In genomic region chr22:23750374-23750743, GRCh38 we compare ENCODE assay signal across 8 cellular contexts. TPM values are rescaled to one million over a fixed set of nuclear protein-coding genes. Genes with fewer than 3 reads are reported as not detected.
DNase-seq lines count a peak whose midpoint lies in the region; ATAC-seq lines count a peak whose summit lies in the region.

No MANE protein-coding gene starts in this region.

- H3K4me1 ChIP-seq in HUES48 (ENCODE audit: control insufficient read depth, insufficient read depth, low read length) (peaks cover 4% of the 10 kb centered on the region; the same call in 1 of the 2 replicates), iPS-15b (ENCODE audit: control insufficient read depth, insufficient read depth, low read length) (no peaks in the 10 kb centered on the region)

- H3K9me3 ChIP-seq in HUES48 (ENCODE audit: control insufficient read depth, insufficient read depth, low read length) = no peaks in the 10 kb centered on the region
- no peaks in the 10 kb centered on the region for H3K9me3 ChIP-seq in iPS-15b (ENCODE audit: control insufficient read depth, insufficient read depth, low read length)

- H3K9ac ChIP-seq in HUES48 (ENCODE audit: low read depth, low read length) = no peak overlapping the region
- no peak overlapping the region for H3K9ac ChIP-seq in iPS-15b (ENCODE audit: low read depth, low read length)

- no peaks in the 10 kb centered on the region for H3K27me3 ChIP-seq in HUES48 (ENCODE audit: control insufficient read depth, insufficient read depth, low read length)
- H3K27me3 ChIP-seq in iPS-15b (ENCODE audit: control insufficient read depth, insufficient read depth, low read length) = no peaks in the 10 kb centered on the region

- no peaks in the 10 kb centered on the region for H3K36me3 ChIP-seq in HUES48 (ENCODE audit: control insufficient read depth, insufficient read depth, low read length)
- no peaks in the 10 kb centered on the region for H3K36me3 ChIP-seq in iPS-15b (ENCODE audit: control insufficient read depth, insufficient read depth, low read length)

- H3K27ac ChIP-seq in HUES48 (ENCODE audit: low read depth, low read length) = no peak overlapping the region

- DNase-seq in activated T-helper 2 cell treated with anti-CD3 and anti-CD28 coated beads, Interferon-gamma antibody, Interleukin-2, Interleukin-4, amounts not matched to agents 10 μg/mL and 5 μg/mL and 100 μg/mL, durations not matched to agents 14 hours and 24 hours and 36 hours (ENCODE audit: low spot score) = no peak
- DNase-seq in SK-N-DZ (ENCODE audit: low spot score) (no peak), NCI-H82 treated with DMSO at 0.1 percent for 48 hours (lab: John Stamatoyannopoulos, UW; ENCODE audit: unreplicated experiment) (no peak)

- peaks cover 15% of the 10 kb centered on the region for H3K4me1 Mint-ChIP-seq in activated T-helper 2 cell treated with anti-CD3 and anti-CD28 coated beads, Interferon-gamma antibody, Interleukin-2, Interleukin-4, amounts not matched to agents 10 μg/mL and 5 μg/mL and 100 μg/mL, durations not matched to agents 14 hours and 24 hours and 36 hours (ENCODE audit: low read depth)
- H3K4me1 Mint-ChIP-seq in stimulated activated memory B cell treated with anti-CD40 and anti-IgM and Interleukin-4, amounts not matched to agents 10 μg/mL and 1 μg/mL and 100 μg/mL, for 72 hours = peaks cover 62% of the 10 kb centered on the region

- H3K4me3 Mint-ChIP-seq in activated T-helper 2 cell treated with anti-CD3 and anti-CD28 coated beads, Interferon-gamma antibody, Interleukin-2, Interleukin-4, amounts not matched to agents 10 μg/mL and 5 μg/mL and 100 μg/mL, durations not matched to agents 14 hours and 24 hours and 36 hours (ENCODE audit: low read depth) = peak overlapping the region; percentile 82
- peak overlapping the region; percentile 84 for H3K4me3 Mint-ChIP-seq in stimulated activated memory B cell treated with anti-CD40 and anti-IgM and Interleukin-4, amounts not matched to agents 10 μg/mL and 1 μg/mL and 100 μg/mL, for 72 hours

- ATAC-seq in stimulated activated memory B cell treated with anti-CD40 and anti-IgM and Interleukin-4, amounts not matched to agents 10 μg/mL and 1 μg/mL and 100 μg/mL, for 72 hours = no peak
- ATAC-seq in GM21423 (IDR thresholded peaks at IDR 0.05; ENCODE audit: unreplicated experiment) (no peak), GM21515 (IDR thresholded peaks at IDR 0.05; ENCODE audit: unreplicated experiment) (no peak)

- no peak overlapping the region for H3K27ac Mint-ChIP-seq in activated T-helper 2 cell treated with anti-CD3 and anti-CD28 coated beads, Interferon-gamma antibody, Interleukin-2, Interleukin-4, amounts not matched to agents 10 μg/mL and 5 μg/mL and 100 μg/mL, durations not matched to agents 14 hours and 24 hours and 36 hours
- peak overlapping the region; percentile 95 for H3K27ac Mint-ChIP-seq in stimulated activated memory B cell treated with anti-CD40 and anti-IgM and Interleukin-4, amounts not matched to agents 10 μg/mL and 1 μg/mL and 100 μg/mL, for 72 hours

- intact Hi-C loops in activated T-helper 2 cell treated with anti-CD3 and anti-CD28 coated beads, Interferon-gamma antibody, Interleukin-2, Interleukin-4, amounts not matched to agents 10 μg/mL and 5 μg/mL and 100 μg/mL, durations not matched to agents 14 hours and 24 hours and 36 hours (cut with micrococcal nuclease) = loop anchor here (5.0 kb wide), 1 partner anchor 43 kb away; no protein-coding TSS in a partner anchor

- H3K9me3 Mint-ChIP-seq in activated T-helper 2 cell treated with anti-CD3 and anti-CD28 coated beads, Interferon-gamma antibody, Interleukin-2, Interleukin-4, amounts not matched to agents 10 μg/mL and 5 μg/mL and 100 μg/mL, durations not matched to agents 14 hours and 24 hours and 36 hours = no peaks in the 10 kb centered on the region
- H3K9me3 Mint-ChIP-seq in stimulated activated memory B cell treated with anti-CD40 and anti-IgM and Interleukin-4, amounts not matched to agents 10 μg/mL and 1 μg/mL and 100 μg/mL, for 72 hours = no peaks in the 10 kb centered on the region

- H3K36me3 Mint-ChIP-seq in activated T-helper 2 cell treated with anti-CD3 and anti-CD28 coated beads, Interferon-gamma antibody, Interleukin-2, Interleukin-4, amounts not matched to agents 10 μg/mL and 5 μg/mL and 100 μg/mL, durations not matched to agents 14 hours and 24 hours and 36 hours (ENCODE audit: low read depth) = peaks cover 4% of the 10 kb centered on the region
- H3K36me3 Mint-ChIP-seq in stimulated activated memory B cell treated with anti-CD40 and anti-IgM and Interleukin-4, amounts not matched to agents 10 μg/mL and 1 μg/mL and 100 μg/mL, for 72 hours = no peaks in the 10 kb centered on the region

- H3K27me3 Mint-ChIP-seq in activated T-helper 2 cell treated with anti-CD3 and anti-CD28 coated beads, Interferon-gamma antibody, Interleukin-2, Interleukin-4, amounts not matched to agents 10 μg/mL and 5 μg/mL and 100 μg/mL, durations not matched to agents 14 hours and 24 hours and 36 hours (ENCODE audit: low read depth) = no peaks in the 10 kb centered on the region
- H3K27me3 Mint-ChIP-seq in stimulated activated memory B cell treated with anti-CD40 and anti-IgM and Interleukin-4, amounts not matched to agents 10 μg/mL and 1 μg/mL and 100 μg/mL, for 72 hours = no peaks in the 10 kb centered on the region

- H3K4me3 ChIP-seq in HUES48 (ENCODE audit: low read depth, low read length) (peak overlapping the region; percentile 79), iPS-15b (ENCODE audit: low read depth, low read length) (peak overlapping the region; percentile 78)

RNA-seq across cellular contexts. Expression of gene ZNF70, which starts 0.6 kb away (rescaled TPM):
- 2.7 and 2.9 TPM in 2 replicates for total RNA-seq in activated T-helper 2 cell treated with anti-CD3 and anti-CD28 coated beads, Interferon-gamma antibody, Interleukin-2, Interleukin-4, amounts not matched to agents 10 μg/mL and 5 μg/mL and 100 μg/mL, durations not matched to agents 14 hours and 24 hours and 36 hours
- polyA plus RNA-seq in SK-N-DZ (2014; cell fraction: cytosol; rRNA removed) = 4.2 and 5.7 TPM in 2 replicates
- polyA plus RNA-seq in SK-N-DZ (2014; cell fraction: nucleus; rRNA removed) = 3.6 and 4.7 TPM in 2 replicates

RNA-seq across cellular contexts. Expression of gene VPREB3, which starts 3.9 kb away (rescaled TPM):
- 0.55 TPM in 1 of 2 replicates, not detected in the other for total RNA-seq in activated T-helper 2 cell treated with anti-CD3 and anti-CD28 coated beads, Interferon-gamma antibody, Interleukin-2, Interleukin-4, amounts not matched to agents 10 μg/mL and 5 μg/mL and 100 μg/mL, durations not matched to agents 14 hours and 24 hours and 36 hours
- polyA plus RNA-seq in SK-N-DZ (2014; cell fraction: cytosol; rRNA removed) = not detected in 2 replicates
- polyA plus RNA-seq in SK-N-DZ (2014; cell fraction: nucleus; rRNA removed) = not detected in 2 replicates

RNA-seq across cellular contexts. Expression of gene C22orf15, which starts 12.4 kb away (rescaled TPM):
- total RNA-seq in activated T-helper 2 cell treated with anti-CD3 and anti-CD28 coated beads, Interferon-gamma antibody, Interleukin-2, Interleukin-4, amounts not matched to agents 10 μg/mL and 5 μg/mL and 100 μg/mL, durations not matched to agents 14 hours and 24 hours and 36 hours = 0.23 and 0.52 TPM in 2 replicates
- polyA plus RNA-seq in SK-N-DZ (2014; cell fraction: cytosol; rRNA removed) = 0.13 TPM in 1 of 2 replicates, not detected in the other
- polyA plus RNA-seq in SK-N-DZ (2014; cell fraction: nucleus; rRNA removed) = 0.10 and 0.27 TPM in 2 replicates

RNA-seq across cellular contexts. Expression of gene CHCHD10, which starts 17.4 kb away (rescaled TPM):
- 108 and 111 TPM in 2 replicates for total RNA-seq in activated T-helper 2 cell treated with anti-CD3 and anti-CD28 coated beads, Interferon-gamma antibody, Interleukin-2, Interleukin-4, amounts not matched to agents 10 μg/mL and 5 μg/mL and 100 μg/mL, durations not matched to agents 14 hours and 24 hours and 36 hours
- polyA plus RNA-seq in SK-N-DZ (2014; cell fraction: cytosol; rRNA removed) = 9.1 and 9.4 TPM in 2 replicates
- polyA plus RNA-seq in SK-N-DZ (2014; cell fraction: nucleus; rRNA removed) = 0.59 and 46.4 TPM in 2 replicates

RNA-seq across cellular contexts. Expression of gene MMP11, which starts 22.3 kb away (rescaled TPM):
- 0.87 and 1.0 TPM in 2 replicates for total RNA-seq in activated T-helper 2 cell treated with anti-CD3 and anti-CD28 coated beads, Interferon-gamma antibody, Interleukin-2, Interleukin-4, amounts not matched to agents 10 μg/mL and 5 μg/mL and 100 μg/mL, durations not matched to agents 14 hours and 24 hours and 36 hours
- polyA plus RNA-seq in SK-N-DZ (2014; cell fraction: cytosol; rRNA removed) = 10.3 and 16.4 TPM in 2 replicates
- 9.8 and 16.6 TPM in 2 replicates for polyA plus RNA-seq in SK-N-DZ (2014; cell fraction: nucleus; rRNA removed)
